ENCODE assay signal across 1 cellular context in the genomic region with DNA sequence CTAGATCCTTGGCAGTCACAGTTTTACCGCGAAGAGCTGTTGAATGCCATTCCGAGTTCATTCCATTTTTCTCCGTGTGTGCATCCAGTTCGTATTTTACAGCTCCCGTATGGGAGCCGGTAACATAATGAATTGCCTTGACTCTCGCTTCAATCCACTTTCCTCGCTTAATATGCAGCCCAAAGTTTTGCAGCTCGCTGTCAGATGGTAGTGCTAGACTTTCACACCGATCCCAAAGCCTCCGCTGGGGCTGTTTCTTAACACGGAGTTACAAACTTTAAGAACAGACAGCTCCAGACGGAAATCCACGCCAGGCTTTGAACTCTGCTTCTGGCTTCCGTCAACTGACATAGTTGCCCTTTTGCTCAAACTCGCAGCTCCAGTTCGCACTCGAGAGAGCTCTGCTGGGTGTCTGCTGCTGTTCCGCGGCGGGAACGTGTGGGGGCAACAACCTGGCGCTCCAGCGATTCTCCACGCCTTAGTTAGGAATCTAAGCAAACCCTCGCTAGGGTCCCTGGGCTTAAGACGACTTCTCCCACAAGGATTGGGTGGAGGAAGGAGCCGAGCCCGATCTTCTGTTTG.
TF ChIP-seq lines count a peak whose summit lies in the region.

No MANE protein-coding gene starts in this region.

TF ChIP-seq in GM12878, 131 proteins besides CTCF, POLR2A, EP300 and RAD21 (continued from another document and continues in another):
- TF ChIP-seq, protein P1, sequence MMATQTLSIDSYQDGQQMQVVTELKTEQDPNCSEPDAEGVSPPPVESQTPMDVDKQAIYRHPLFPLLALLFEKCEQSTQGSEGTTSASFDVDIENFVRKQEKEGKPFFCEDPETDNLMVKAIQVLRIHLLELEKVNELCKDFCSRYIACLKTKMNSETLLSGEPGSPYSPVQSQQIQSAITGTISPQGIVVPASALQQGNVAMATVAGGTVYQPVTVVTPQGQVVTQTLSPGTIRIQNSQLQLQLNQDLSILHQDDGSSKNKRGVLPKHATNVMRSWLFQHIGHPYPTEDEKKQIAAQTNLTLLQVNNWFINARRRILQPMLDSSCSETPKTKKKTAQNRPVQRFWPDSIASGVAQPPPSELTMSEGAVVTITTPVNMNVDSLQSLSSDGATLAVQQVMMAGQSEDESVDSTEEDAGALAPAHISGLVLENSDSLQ (IDR thresholded peaks at IDR 0.05) = peak; percentile 86
- TF ChIP-seq CREM (IDR thresholded peaks at IDR 0.05; ENCODE audit: low read depth) = peak; percentile 62; the same call in 1 of the 2 replicates
- peak; percentile 62; the same call in 2 of the 3 replicates for TF ChIP-seq POU2F2 (IDR thresholded peaks at IDR 0.05; ENCODE audit: borderline replicate concordance, low read depth, low read length)
- TF ChIP-seq, protein P2, sequence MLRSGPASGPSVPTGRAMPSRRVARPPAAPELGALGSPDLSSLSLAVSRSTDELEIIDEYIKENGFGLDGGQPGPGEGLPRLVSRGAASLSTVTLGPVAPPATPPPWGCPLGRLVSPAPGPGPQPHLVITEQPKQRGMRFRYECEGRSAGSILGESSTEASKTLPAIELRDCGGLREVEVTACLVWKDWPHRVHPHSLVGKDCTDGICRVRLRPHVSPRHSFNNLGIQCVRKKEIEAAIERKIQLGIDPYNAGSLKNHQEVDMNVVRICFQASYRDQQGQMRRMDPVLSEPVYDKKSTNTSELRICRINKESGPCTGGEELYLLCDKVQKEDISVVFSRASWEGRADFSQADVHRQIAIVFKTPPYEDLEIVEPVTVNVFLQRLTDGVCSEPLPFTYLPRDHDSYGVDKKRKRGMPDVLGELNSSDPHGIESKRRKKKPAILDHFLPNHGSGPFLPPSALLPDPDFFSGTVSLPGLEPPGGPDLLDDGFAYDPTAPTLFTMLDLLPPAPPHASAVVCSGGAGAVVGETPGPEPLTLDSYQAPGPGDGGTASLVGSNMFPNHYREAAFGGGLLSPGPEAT (IDR thresholded peaks at IDR 0.05; ENCODE audit: low read depth) = peak; percentile 99
- TF ChIP-seq MEF2B (IDR thresholded peaks at IDR 0.05; ENCODE audit: partially characterized antibody, poor library complexity, severe bottlenecking) = peak; percentile 12
- no peak for TF ChIP-seq BMI1 (IDR thresholded peaks at IDR 0.05; ENCODE audit: borderline replicate concordance)
- TF ChIP-seq SPI1 (IDR thresholded peaks at IDR 0.05; ENCODE audit: borderline replicate concordance, insufficient read depth, low read depth, low read length) = 0 out of 2 replicates have a peak, but pooled peaks have one; percentile 7
- TF ChIP-seq MYB (IDR thresholded peaks at IDR 0.05; ENCODE audit: borderline replicate concordance, low read depth, low read length) = no peak
- TF ChIP-seq TARDBP (IDR thresholded peaks at IDR 0.05; ENCODE audit: borderline replicate concordance) = 0 out of 2 replicates have a peak, but pooled peaks have one; percentile 45
- TF ChIP-seq TCF3 (IDR thresholded peaks at IDR 0.05; ENCODE audit: borderline replicate concordance, insufficient read depth, low read depth, low read length) = 0 out of 2 replicates have a peak, but pooled peaks have one; percentile 37
- 0 out of 2 replicates have a peak, but pooled peaks have one; percentile 6 for TF ChIP-seq SMARCA5 (IDR thresholded peaks at IDR 0.05)
- TF ChIP-seq MEF2A (IDR thresholded peaks at IDR 0.05; ENCODE audit: insufficient read depth, low read depth, low read length) = 0 out of 2 replicates have a peak, but pooled peaks have one; percentile 9
- TF ChIP-seq, protein P3, sequence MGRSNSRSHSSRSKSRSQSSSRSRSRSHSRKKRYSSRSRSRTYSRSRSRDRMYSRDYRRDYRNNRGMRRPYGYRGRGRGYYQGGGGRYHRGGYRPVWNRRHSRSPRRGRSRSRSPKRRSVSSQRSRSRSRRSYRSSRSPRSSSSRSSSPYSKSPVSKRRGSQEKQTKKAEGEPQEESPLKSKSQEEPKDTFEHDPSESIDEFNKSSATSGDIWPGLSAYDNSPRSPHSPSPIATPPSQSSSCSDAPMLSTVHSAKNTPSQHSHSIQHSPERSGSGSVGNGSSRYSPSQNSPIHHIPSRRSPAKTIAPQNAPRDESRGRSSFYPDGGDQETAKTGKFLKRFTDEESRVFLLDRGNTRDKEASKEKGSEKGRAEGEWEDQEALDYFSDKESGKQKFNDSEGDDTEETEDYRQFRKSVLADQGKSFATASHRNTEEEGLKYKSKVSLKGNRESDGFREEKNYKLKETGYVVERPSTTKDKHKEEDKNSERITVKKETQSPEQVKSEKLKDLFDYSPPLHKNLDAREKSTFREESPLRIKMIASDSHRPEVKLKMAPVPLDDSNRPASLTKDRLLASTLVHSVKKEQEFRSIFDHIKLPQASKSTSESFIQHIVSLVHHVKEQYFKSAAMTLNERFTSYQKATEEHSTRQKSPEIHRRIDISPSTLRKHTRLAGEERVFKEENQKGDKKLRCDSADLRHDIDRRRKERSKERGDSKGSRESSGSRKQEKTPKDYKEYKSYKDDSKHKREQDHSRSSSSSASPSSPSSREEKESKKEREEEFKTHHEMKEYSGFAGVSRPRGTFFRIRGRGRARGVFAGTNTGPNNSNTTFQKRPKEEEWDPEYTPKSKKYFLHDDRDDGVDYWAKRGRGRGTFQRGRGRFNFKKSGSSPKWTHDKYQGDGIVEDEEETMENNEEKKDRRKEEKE (IDR thresholded peaks at IDR 0.05) = no peak
- TF ChIP-seq ZNF207 (IDR thresholded peaks at IDR 0.05; ENCODE audit: borderline replicate concordance) = peak; percentile 74
- TF ChIP-seq SMAD5 (IDR thresholded peaks at IDR 0.05; ENCODE audit: low read depth) = peak; percentile 72; the same call in 1 of the 2 replicates
- 0 out of 2 replicates have a peak, but pooled peaks have one; percentile 13 for TF ChIP-seq EED (IDR thresholded peaks at IDR 0.05; ENCODE audit: low read depth)
- no peak for TF ChIP-seq KAT2A (conservative IDR thresholded peaks at IDR 0.05; ENCODE audit: control insufficient read depth, low read depth, low read length)
- TF ChIP-seq BCL11A (IDR thresholded peaks at IDR 0.05; ENCODE audit: low read depth, low read length) = 0 out of 2 replicates have a peak, but pooled peaks have one; percentile 9
- TF ChIP-seq, protein P4, sequence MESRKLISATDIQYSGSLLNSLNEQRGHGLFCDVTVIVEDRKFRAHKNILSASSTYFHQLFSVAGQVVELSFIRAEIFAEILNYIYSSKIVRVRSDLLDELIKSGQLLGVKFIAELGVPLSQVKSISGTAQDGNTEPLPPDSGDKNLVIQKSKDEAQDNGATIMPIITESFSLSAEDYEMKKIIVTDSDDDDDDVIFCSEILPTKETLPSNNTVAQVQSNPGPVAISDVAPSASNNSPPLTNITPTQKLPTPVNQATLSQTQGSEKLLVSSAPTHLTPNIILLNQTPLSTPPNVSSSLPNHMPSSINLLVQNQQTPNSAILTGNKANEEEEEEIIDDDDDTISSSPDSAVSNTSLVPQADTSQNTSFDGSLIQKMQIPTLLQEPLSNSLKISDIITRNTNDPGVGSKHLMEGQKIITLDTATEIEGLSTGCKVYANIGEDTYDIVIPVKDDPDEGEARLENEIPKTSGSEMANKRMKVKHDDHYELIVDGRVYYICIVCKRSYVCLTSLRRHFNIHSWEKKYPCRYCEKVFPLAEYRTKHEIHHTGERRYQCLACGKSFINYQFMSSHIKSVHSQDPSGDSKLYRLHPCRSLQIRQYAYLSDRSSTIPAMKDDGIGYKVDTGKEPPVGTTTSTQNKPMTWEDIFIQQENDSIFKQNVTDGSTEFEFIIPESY (IDR thresholded peaks at IDR 0.05) = 0 out of 2 replicates have a peak, but pooled peaks have one; percentile 11
- no peak for TF ChIP-seq ZNF622 (IDR thresholded peaks at IDR 0.05)
- peak; percentile 33 to 38; a peak in 3 of 4 replicates for TF ChIP-seq IKZF2 (IDR thresholded peaks at IDR 0.05)
- TF ChIP-seq NR2F1 (conservative IDR thresholded peaks at IDR 0.05) = peak; percentile 70
- peak; percentile 99 for TF ChIP-seq SP1 (IDR thresholded peaks at IDR 0.05; ENCODE audit: low read depth, low read length)
- peak; percentile 97 for TF ChIP-seq ZSCAN29 (IDR thresholded peaks at IDR 0.05)
- TF ChIP-seq, protein P5, sequence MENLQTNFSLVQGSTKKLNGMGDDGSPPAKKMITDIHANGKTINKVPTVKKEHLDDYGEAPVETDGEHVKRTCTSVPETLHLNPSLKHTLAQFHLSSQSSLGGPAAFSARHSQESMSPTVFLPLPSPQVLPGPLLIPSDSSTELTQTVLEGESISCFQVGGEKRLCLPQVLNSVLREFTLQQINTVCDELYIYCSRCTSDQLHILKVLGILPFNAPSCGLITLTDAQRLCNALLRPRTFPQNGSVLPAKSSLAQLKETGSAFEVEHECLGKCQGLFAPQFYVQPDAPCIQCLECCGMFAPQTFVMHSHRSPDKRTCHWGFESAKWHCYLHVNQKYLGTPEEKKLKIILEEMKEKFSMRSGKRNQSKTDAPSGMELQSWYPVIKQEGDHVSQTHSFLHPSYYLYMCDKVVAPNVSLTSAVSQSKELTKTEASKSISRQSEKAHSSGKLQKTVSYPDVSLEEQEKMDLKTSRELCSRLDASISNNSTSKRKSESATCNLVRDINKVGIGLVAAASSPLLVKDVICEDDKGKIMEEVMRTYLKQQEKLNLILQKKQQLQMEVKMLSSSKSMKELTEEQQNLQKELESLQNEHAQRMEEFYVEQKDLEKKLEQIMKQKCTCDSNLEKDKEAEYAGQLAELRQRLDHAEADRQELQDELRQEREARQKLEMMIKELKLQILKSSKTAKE (IDR thresholded peaks at IDR 0.05; ENCODE audit: low read depth, poor library complexity, severe bottlenecking) = peak; percentile 67
- TF ChIP-seq, protein P6, sequence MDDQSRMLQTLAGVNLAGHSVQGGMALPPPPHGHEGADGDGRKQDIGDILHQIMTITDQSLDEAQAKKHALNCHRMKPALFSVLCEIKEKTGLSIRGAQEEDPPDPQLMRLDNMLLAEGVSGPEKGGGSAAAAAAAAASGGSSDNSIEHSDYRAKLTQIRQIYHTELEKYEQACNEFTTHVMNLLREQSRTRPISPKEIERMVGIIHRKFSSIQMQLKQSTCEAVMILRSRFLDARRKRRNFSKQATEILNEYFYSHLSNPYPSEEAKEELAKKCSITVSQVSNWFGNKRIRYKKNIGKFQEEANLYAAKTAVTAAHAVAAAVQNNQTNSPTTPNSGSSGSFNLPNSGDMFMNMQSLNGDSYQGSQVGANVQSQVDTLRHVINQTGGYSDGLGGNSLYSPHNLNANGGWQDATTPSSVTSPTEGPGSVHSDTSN (IDR thresholded peaks at IDR 0.05; ENCODE audit: insufficient replicate concordance, low read depth, low read length) = peak; percentile 40
- TF ChIP-seq SREBF2 (IDR thresholded peaks at IDR 0.05; ENCODE audit: low read length) = no peak
- peak in 1 of 2 experiments; percentile 4; a peak in 2 of 4 replicates for TF ChIP-seq BHLHE40 (IDR thresholded peaks at IDR 0.05; ENCODE audit: borderline replicate concordance in 1 of 2, low read depth in 2 of 2, low read length in 1 of 2)
- 0 out of 2 replicates have a peak, but pooled peaks have one; percentile 50 for TF ChIP-seq TCF12 (IDR thresholded peaks at IDR 0.05; ENCODE audit: low read depth, low read length)
- no peak for TF ChIP-seq JUND (IDR thresholded peaks at IDR 0.05; ENCODE audit: low read depth, low read length)
- TF ChIP-seq PML (IDR thresholded peaks at IDR 0.05; ENCODE audit: low read length) = no peak
- no peak for TF ChIP-seq NFIC (IDR thresholded peaks at IDR 0.05; ENCODE audit: low read depth, low read length)
- TF ChIP-seq, protein P7, sequence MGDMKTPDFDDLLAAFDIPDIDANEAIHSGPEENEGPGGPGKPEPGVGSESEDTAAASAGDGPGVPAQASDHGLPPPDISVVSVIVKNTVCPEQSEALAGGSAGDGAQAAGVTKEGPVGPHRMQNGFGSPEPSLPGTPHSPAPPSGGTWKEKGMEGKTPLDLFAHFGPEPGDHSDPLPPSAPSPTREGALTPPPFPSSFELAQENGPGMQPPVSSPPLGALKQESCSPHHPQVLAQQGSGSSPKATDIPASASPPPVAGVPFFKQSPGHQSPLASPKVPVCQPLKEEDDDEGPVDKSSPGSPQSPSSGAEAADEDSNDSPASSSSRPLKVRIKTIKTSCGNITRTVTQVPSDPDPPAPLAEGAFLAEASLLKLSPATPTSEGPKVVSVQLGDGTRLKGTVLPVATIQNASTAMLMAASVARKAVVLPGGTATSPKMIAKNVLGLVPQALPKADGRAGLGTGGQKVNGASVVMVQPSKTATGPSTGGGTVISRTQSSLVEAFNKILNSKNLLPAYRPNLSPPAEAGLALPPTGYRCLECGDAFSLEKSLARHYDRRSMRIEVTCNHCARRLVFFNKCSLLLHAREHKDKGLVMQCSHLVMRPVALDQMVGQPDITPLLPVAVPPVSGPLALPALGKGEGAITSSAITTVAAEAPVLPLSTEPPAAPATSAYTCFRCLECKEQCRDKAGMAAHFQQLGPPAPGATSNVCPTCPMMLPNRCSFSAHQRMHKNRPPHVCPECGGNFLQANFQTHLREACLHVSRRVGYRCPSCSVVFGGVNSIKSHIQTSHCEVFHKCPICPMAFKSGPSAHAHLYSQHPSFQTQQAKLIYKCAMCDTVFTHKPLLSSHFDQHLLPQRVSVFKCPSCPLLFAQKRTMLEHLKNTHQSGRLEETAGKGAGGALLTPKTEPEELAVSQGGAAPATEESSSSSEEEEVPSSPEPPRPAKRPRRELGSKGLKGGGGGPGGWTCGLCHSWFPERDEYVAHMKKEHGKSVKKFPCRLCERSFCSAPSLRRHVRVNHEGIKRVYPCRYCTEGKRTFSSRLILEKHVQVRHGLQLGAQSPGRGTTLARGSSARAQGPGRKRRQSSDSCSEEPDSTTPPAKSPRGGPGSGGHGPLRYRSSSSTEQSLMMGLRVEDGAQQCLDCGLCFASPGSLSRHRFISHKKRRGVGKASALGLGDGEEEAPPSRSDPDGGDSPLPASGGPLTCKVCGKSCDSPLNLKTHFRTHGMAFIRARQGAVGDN (IDR thresholded peaks at IDR 0.05) = peak; percentile 35
- no peak for TF ChIP-seq SUPT20H (IDR thresholded peaks at IDR 0.05; ENCODE audit: borderline replicate concordance, control insufficient read depth, low read depth, low read length)
- TF ChIP-seq, protein P8, sequence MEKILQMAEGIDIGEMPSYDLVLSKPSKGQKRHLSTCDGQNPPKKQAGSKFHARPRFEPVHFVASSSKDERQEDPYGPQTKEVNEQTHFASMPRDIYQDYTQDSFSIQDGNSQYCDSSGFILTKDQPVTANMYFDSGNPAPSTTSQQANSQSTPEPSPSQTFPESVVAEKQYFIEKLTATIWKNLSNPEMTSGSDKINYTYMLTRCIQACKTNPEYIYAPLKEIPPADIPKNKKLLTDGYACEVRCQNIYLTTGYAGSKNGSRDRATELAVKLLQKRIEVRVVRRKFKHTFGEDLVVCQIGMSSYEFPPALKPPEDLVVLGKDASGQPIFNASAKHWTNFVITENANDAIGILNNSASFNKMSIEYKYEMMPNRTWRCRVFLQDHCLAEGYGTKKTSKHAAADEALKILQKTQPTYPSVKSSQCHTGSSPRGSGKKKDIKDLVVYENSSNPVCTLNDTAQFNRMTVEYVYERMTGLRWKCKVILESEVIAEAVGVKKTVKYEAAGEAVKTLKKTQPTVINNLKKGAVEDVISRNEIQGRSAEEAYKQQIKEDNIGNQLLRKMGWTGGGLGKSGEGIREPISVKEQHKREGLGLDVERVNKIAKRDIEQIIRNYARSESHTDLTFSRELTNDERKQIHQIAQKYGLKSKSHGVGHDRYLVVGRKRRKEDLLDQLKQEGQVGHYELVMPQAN (conservative IDR thresholded peaks at IDR 0.05) = peak; percentile 62; the same call in 1 of the 2 replicates
- TF ChIP-seq CBFB (IDR thresholded peaks at IDR 0.05; ENCODE audit: low read depth) = peak; percentile 21; the same call in 1 of the 2 replicates
- TF ChIP-seq POLR2AphosphoS2 (IDR thresholded peaks at IDR 0.05; ENCODE audit: low read depth, low read length) = 0 out of 2 replicates have a peak, but pooled peaks have one; percentile 60
- TF ChIP-seq RBBP5 (conservative IDR thresholded peaks at IDR 0.05) = 0 out of 2 replicates have a peak, but pooled peaks have one; percentile 17
- no peak for TF ChIP-seq ESRRA (IDR thresholded peaks at IDR 0.05; ENCODE audit: low read length)
